17 cellular contexts compared by ENCODE assay signal in genomic region chr12:110556705-110557104, GRCh38. TPM values are rescaled to one million over a fixed set of nuclear protein-coding genes. Genes with fewer than 3 reads are reported as not detected.
DNase-seq lines count a peak whose midpoint lies in the region; ATAC-seq and TF ChIP-seq lines count a peak whose summit lies in the region.
"Had no signal": no experiment of that assay in that cellular context is flagged by ENCODE, and none has a peak within 500 bp of the region (broad histone marks: within the 10 kb centered on the region; RNA-seq: fewer than 3 reads in every experiment).

No MANE protein-coding gene starts in this region.

- no peaks in the 10 kb centered on the region for H3K36me3 ChIP-seq in left lung
- H3K36me3 ChIP-seq: neural progenitor cell had no signal

- intact Hi-C loops in CD4-positive, alpha-beta T cell (cut with DNase I, micrococcal nuclease), result no loop called here
- intact Hi-C loops in left lung (cut with DNase I), result no loop called here

- H3K4me1 Mint-ChIP-seq in CD4-positive, alpha-beta T cell (ENCODE audit: low read depth), result peaks cover 68% of the 10 kb centered on the region
- peaks cover 9% of the 10 kb centered on the region for H3K4me1 Mint-ChIP-seq in WTC11

- DNase-seq in CD4-positive, alpha-beta T cell, result no peak
- DNase-seq in WTC11 (ENCODE audit: low spot score) (no peak), left lung (no peak), NCI-H1694 treated with DMSO at 0.1 percent for 48 hours (lab: John Stamatoyannopoulos, UW) (no peak), kidney tubule cell (ENCODE audit: low spot score) (no peak)
- DNase-seq: activated B cell treated with CpG ODN at 0.5 μM for 24 hours; activated T-cell treated with anti-CD3 and anti-CD28 coated beads for 4 hours; anterior cingulate cortex; effector memory CD4-positive, alpha-beta T cell; kidney glomerular epithelial cell; NCI-H2171; NK-92 treated with Interleukin-12 subunit alpha and Interleukin-12 subunit beta, amount 100 ng/mL, for 24 hours had no signal

- CTCF ChIA-PET in CD4-positive, alpha-beta T cell (lab: Charles Lee), result interaction anchor here (0.9 kb wide), 1 partner anchor 44 kb away, joined by 3 read pairs; no protein-coding TSS in a partner anchor
- CTCF ChIA-PET in WTC11 (lab: Charles Lee), result no interaction called here

- ATAC-seq in CD4-positive, alpha-beta T cell (ENCODE audit: poor library complexity), result no peak
- ATAC-seq in WTC11 (no peak), left lung (peak; percentile 7), HG03460 (IDR thresholded peaks at IDR 0.05; ENCODE audit: unreplicated experiment) (no peak)

- peak overlapping the region; percentile 25 for H3K27ac Mint-ChIP-seq in CD4-positive, alpha-beta T cell
- peak overlapping the region; percentile 51; the same call in 1 of the 2 replicates for H3K27ac Mint-ChIP-seq in WTC11
- H3K27ac Mint-ChIP-seq: activated B cell treated with CpG ODN at 0.5 μM for 24 hours, neural progenitor cell had no signal

- H3K27me3 ChIP-seq in CD4-positive, alpha-beta T cell (ENCODE audit: control insufficient read depth, insufficient read depth, low read length), result no peaks in the 10 kb centered on the region
- no peaks in the 10 kb centered on the region for H3K27me3 ChIP-seq in left lung
- H3K27me3 ChIP-seq: BLaER1 treated with 17β-estradiol and CSF1 and Interleukin-3, amounts not matched to agents 10 nM and 100 nM; neural progenitor cell had no signal

- H3K27ac ChIP-seq in CD4-positive, alpha-beta T cell (ENCODE audit: low read depth, low read length), result no peak overlapping the region
- H3K27ac ChIP-seq in left lung, result no peak overlapping the region
- H3K27ac ChIP-seq: HL-60, neural progenitor cell had no signal

- H3K4me1 ChIP-seq in left lung, result peaks cover 16 to 49% of the 10 kb centered on the region in 2 donors
- H3K4me1 ChIP-seq: neural progenitor cell had no signal

- no peak overlapping the region for H3K4me3 Mint-ChIP-seq in CD4-positive, alpha-beta T cell
- H3K4me3 Mint-ChIP-seq in WTC11, result no peak overlapping the region
- H3K4me3 Mint-ChIP-seq: activated B cell treated with CpG ODN at 0.5 μM for 24 hours, neural progenitor cell had no signal

- H3K9me3 ChIP-seq in CD4-positive, alpha-beta T cell (ENCODE audit: control insufficient read depth, low read length), result no peaks in the 10 kb centered on the region
- no peaks in the 10 kb centered on the region for H3K9me3 ChIP-seq in left lung

- no peaks in the 10 kb centered on the region for H3K9me3 Mint-ChIP-seq in CD4-positive, alpha-beta T cell
- H3K9me3 Mint-ChIP-seq in WTC11, result no peaks in the 10 kb centered on the region
- H3K9me3 Mint-ChIP-seq: neural progenitor cell had no signal

- no peaks in the 10 kb centered on the region for H3K27me3 Mint-ChIP-seq in CD4-positive, alpha-beta T cell
- no peaks in the 10 kb centered on the region for H3K27me3 Mint-ChIP-seq in WTC11 (ENCODE audit: low read depth)
- H3K27me3 Mint-ChIP-seq: activated B cell treated with CpG ODN at 0.5 μM for 24 hours had no signal

- peaks cover 25% of the 10 kb centered on the region for H3K36me3 Mint-ChIP-seq in CD4-positive, alpha-beta T cell (ENCODE audit: low read depth)
- peaks cover 8% of the 10 kb centered on the region; the same call in 1 of the 2 replicates for H3K36me3 Mint-ChIP-seq in WTC11

- no peak for TF ChIP-seq CTCF in CD4-positive, alpha-beta T cell (IDR thresholded peaks at IDR 0.05)
- TF ChIP-seq CTCF in WTC11 (IDR thresholded peaks at IDR 0.05), result no peak
- no peak for TF ChIP-seq CTCF in left lung (IDR thresholded peaks at IDR 0.05)

- no peak overlapping the region for H3K4me3 ChIP-seq in left lung
- H3K4me3 ChIP-seq: BLaER1 treated with 17β-estradiol and CSF1 and Interleukin-3, amounts not matched to agents 10 nM and 100 nM; neural progenitor cell; smooth muscle cell had no signal

- POLR2A ChIA-PET in CD4-positive, alpha-beta T cell (lab: Charles Lee), result no interaction called here
- POLR2A ChIA-PET in WTC11 (lab: Charles Lee), result interaction anchor here (1.0 kb wide), 1 partner anchor 89 kb away, joined by 3 read pairs; the partner anchor contains the start of gene GPN3

TF ChIP-seq in WTC11, 78 proteins besides CTCF, POLR2A, EP300 and RAD21 (continues in another document):
- no peak for TF ChIP-seq ZNF232 (CRISPR knock-in tag; IDR thresholded peaks at IDR 0.05)
- TF ChIP-seq JUN (CRISPR knock-in tag; IDR thresholded peaks at IDR 0.05), result no peak
- no peak for TF ChIP-seq MYBL2 (CRISPR knock-in tag; IDR thresholded peaks at IDR 0.05)
- no peak for TF ChIP-seq GRHL2 (CRISPR knock-in tag; IDR thresholded peaks at IDR 0.05; ENCODE audit: insufficient replicate concordance, severe bottlenecking)
- TF ChIP-seq TEAD1 (CRISPR knock-in tag; IDR thresholded peaks at IDR 0.05), result no peak
- TF ChIP-seq, protein P1, sequence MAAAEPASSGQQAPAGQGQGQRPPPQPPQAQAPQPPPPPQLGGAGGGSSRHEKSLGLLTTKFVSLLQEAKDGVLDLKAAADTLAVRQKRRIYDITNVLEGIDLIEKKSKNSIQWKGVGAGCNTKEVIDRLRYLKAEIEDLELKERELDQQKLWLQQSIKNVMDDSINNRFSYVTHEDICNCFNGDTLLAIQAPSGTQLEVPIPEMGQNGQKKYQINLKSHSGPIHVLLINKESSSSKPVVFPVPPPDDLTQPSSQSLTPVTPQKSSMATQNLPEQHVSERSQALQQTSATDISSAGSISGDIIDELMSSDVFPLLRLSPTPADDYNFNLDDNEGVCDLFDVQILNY (CRISPR knock-in tag; IDR thresholded peaks at IDR 0.05), result no peak
- TF ChIP-seq EMX1 (CRISPR knock-in tag; IDR thresholded peaks at IDR 0.05), result no peak
- TF ChIP-seq ARID4B (CRISPR knock-in tag; IDR thresholded peaks at IDR 0.05; ENCODE audit: borderline replicate concordance), result no peak
- no peak for TF ChIP-seq ESRRA (CRISPR knock-in tag; IDR thresholded peaks at IDR 0.05; ENCODE audit: borderline replicate concordance)
- TF ChIP-seq USF2 (CRISPR knock-in tag; IDR thresholded peaks at IDR 0.05), result no peak
- TF ChIP-seq ZNF416 (CRISPR knock-in tag; IDR thresholded peaks at IDR 0.05), result no peak
- no peak for TF ChIP-seq MXD4 (CRISPR knock-in tag; IDR thresholded peaks at IDR 0.05; ENCODE audit: borderline replicate concordance)
- TF ChIP-seq CREB1 (CRISPR knock-in tag; IDR thresholded peaks at IDR 0.05), result no peak
- TF ChIP-seq PREB (CRISPR knock-in tag; IDR thresholded peaks at IDR 0.05; ENCODE audit: borderline replicate concordance), result no peak
- no peak for TF ChIP-seq JAZF1 (CRISPR knock-in tag; IDR thresholded peaks at IDR 0.05)

RNA-seq across cellular contexts. Expression of gene PPTC7, which starts 26.4 kb away (rescaled TPM):
- 10 to 100 TPM; 53.8 to 54.8 TPM for total RNA-seq in CD4-positive, alpha-beta T cell
- total RNA-seq in WTC11 (2021) (14.2 to 15.6 TPM (median 14.9 TPM) in 3 replicates), left lung (10 to 100 TPM; 22.3 to 24.2 TPM)

RNA-seq across cellular contexts. Expression of gene RAD9B, which starts 54.6 kb away (rescaled TPM):
- under 1 TPM; 0.31 to 0.63 TPM for total RNA-seq in CD4-positive, alpha-beta T cell
- total RNA-seq in WTC11 (2021) (0.09 to 0.32 TPM in 2 of 3 replicates, not detected in the other), left lung (1 to 10 TPM in 1 of 2 donors, under 1 TPM in 1; 0.55 to 1.3 TPM)
- total RNA-seq: smooth muscle cell had no signal

RNA-seq across cellular contexts. Expression of gene VPS29, which starts 54.8 kb away (rescaled TPM):
- total RNA-seq in CD4-positive, alpha-beta T cell, result 10 to 100 TPM; 62.5 to 64.9 TPM
- total RNA-seq in WTC11 (2021), result 51.2 to 66.3 TPM (median 54.4 TPM) in 3 replicates
- 100 to 1,000 TPM in 1 of 2 donors, 10 to 100 TPM in 1; 91.7 to 115 TPM for total RNA-seq in left lung

RNA-seq across cellular contexts. Expression of gene TCTN1, which starts 57.2 kb away (rescaled TPM):
- 1 to 10 TPM; 5.0 to 5.5 TPM for total RNA-seq in CD4-positive, alpha-beta T cell
- total RNA-seq in WTC11 (2021) (10.3 to 15.9 TPM (median 13.9 TPM) in 3 replicates), left lung (10 to 100 TPM; 34.1 to 44.5 TPM)
